Comparison of ENCODE assay signal across 8 cellular contexts in the genomic region with DNA sequence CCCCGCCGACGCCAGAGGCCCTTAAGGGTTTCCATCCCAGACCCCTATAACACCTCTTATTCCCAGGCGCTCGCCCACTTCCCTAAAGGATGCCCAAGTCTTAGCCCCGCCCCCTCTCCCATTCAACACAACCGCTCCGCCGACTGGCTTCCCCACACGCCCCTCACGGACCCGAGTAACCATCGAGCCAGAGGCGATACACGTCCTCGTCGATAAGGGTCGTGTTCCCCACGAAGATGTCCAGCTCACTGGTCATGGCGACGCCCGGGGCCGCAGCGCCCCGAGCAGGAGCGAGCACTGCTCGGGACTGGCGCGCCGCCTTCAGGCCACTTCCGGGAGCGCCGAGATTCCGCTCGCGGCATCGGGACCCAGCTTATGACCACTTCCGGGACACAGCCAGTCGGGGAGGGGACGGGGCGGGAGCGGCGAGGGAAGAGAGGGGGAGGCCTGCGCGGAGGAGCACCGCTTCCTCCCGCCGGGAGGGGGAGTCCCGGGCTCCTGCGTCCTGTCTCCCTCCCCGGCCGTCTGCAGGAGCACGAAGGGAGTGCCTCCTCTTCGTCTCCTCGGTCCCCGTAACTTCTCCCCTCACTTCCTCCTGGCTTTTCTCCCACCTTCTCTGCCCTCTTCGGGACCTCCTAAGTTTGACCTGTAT. TPM values are rescaled to one million over a fixed set of nuclear protein-coding genes. Genes with fewer than 3 reads are reported as not detected.
A peak's percentile ranks its signal among the peaks of the same experiment; 100 is the strongest.
DNase-seq lines count a peak whose midpoint lies in the region; ATAC-seq lines count a peak whose summit lies in the region.

FIBP (minus strand) TSS at position 309 of the 652 bp plus-strand sequence; CDS start at position 256, 53 bp downstream.

- peak within 1 kb of the TSS; percentile 41 to 74 for H2BK12ac ChIP-seq in mesenchymal stem cell (ENCODE audit: low read length in 2 of 2)

- peaks cover 13% of the 10 kb centered on the region for H3K36me3 Mint-ChIP-seq in CD4-positive, CD25-positive, alpha-beta regulatory T cell
- H3K36me3 Mint-ChIP-seq in effector memory CD8-positive, alpha-beta T cell (ENCODE audit: insufficient read depth), result peaks cover 41% of the 10 kb centered on the region

- H2BK120ac ChIP-seq in mesenchymal stem cell (ENCODE audit: low read depth, low read length), result peak within 1 kb of the TSS; percentile 67

- peak within 1 kb of the TSS; percentile 80 for H2BK5ac ChIP-seq in mesenchymal stem cell (ENCODE audit: low read depth, low read length, poor library complexity, severe bottlenecking)

- H3K14ac ChIP-seq in mesenchymal stem cell (ENCODE audit: low read length in 2 of 2), result peak within 1 kb of the TSS in 1 of 2 experiments; percentile 68

- peak within 1 kb of the TSS; percentile 36 for H2BK15ac ChIP-seq in mesenchymal stem cell (ENCODE audit: low read depth, poor library complexity, severe bottlenecking)

- peak within 1 kb of the TSS; percentile 43 to 45 for H3K23ac ChIP-seq in mesenchymal stem cell (ENCODE audit: low read length in 2 of 2)

- H3K27me3 ChIP-seq in CD4-positive, CD25-positive, alpha-beta regulatory T cell (ENCODE audit: control insufficient read depth, insufficient read depth, low read length), result no peaks in the 10 kb centered on the region
- no peaks in the 10 kb centered on the region for H3K27me3 ChIP-seq in mesenchymal stem cell (ENCODE audit: control insufficient read depth in 1 of 2, insufficient read depth in 1 of 2, low read length in 2 of 2)

- H3K4me1 ChIP-seq in CD4-positive, CD25-positive, alpha-beta regulatory T cell (ENCODE audit: control insufficient read depth, insufficient read depth, low read length, poor library complexity, severe bottlenecking), result peaks cover 61% of the 10 kb centered on the region
- H3K4me1 ChIP-seq in mesenchymal stem cell (ENCODE audit: control insufficient read depth, insufficient read depth, low read depth, low read length), result peaks cover 38% of the 10 kb centered on the region

- peaks cover 6% of the 10 kb centered on the region for H3K27me3 Mint-ChIP-seq in CD4-positive, CD25-positive, alpha-beta regulatory T cell
- H3K27me3 Mint-ChIP-seq in effector memory CD8-positive, alpha-beta T cell, result no peaks in the 10 kb centered on the region

- H3K4me1 Mint-ChIP-seq in CD4-positive, CD25-positive, alpha-beta regulatory T cell, result peaks cover 13 to 78% (median 53%) of the 10 kb centered on the region in 4 donors
- peaks cover 62 to 64% of the 10 kb centered on the region in 2 donors for H3K4me1 Mint-ChIP-seq in effector memory CD8-positive, alpha-beta T cell (ENCODE audit: low read depth in 2 of 2)

- DNase-seq in CD4-positive, CD25-positive, alpha-beta regulatory T cell, result peak; percentile 90 to 97 (median 95)
- DNase-seq in HUDEP-2 (lab: John Stamatoyannopoulos, UW; ENCODE audit: unreplicated experiment in 76 of 76), result peak; percentile 23 to 98 (median 93)
- peak; percentile 97 for DNase-seq in NOMO-1 treated with DMSO at 0.1 percent for 48 hours (lab: John Stamatoyannopoulos, UW; ENCODE audit: unreplicated experiment)
- DNase-seq in activated CD8-positive, alpha-beta memory T cell treated with anti-CD3 and anti-CD28 coated beads for 4 hours (ENCODE audit: low read depth in 2 of 2), result peak; percentile 91 to 93
- peak; percentile 87 to 88 (median 87) for DNase-seq in effector memory CD8-positive, alpha-beta T cell
- DNase-seq in mesenchymal stem cell, result peak; percentile 98
- peak; percentile 91 for DNase-seq in stimulated activated CD8-positive, alpha-beta memory T cell treated with anti-CD3 and anti-CD28 coated beads, Interleukin-12 subunit alpha, Interleukin-12 subunit beta, amount 100 ng/mL, for 24 hours (ENCODE audit: extremely low read depth)

- H3K4me2 ChIP-seq in mesenchymal stem cell (ENCODE audit: low read length, poor library complexity, severe bottlenecking), result peak within 1 kb of the TSS; percentile 94

- H3K4ac ChIP-seq in mesenchymal stem cell (ENCODE audit: low read depth in 1 of 2, low read length in 2 of 2), result peak within 1 kb of the TSS; percentile 72 to 82

- H2AFZ ChIP-seq in mesenchymal stem cell (ENCODE audit: low read depth, low read length), result peak within 1 kb of the TSS; percentile 33

- peak within 1 kb of the TSS; percentile 94 for H3K9ac ChIP-seq in mesenchymal stem cell (ENCODE audit: low read length)

- peak within 1 kb of the TSS; percentile 97 for H3K27ac ChIP-seq in CD4-positive, CD25-positive, alpha-beta regulatory T cell (ENCODE audit: insufficient read depth, low read length, poor library complexity, severe bottlenecking)
- peak within 1 kb of the TSS; percentile 98 for H3K27ac ChIP-seq in mesenchymal stem cell (ENCODE audit: low read length, poor library complexity, severe bottlenecking)

- peak within 1 kb of the TSS; percentile 47 for H2AK5ac ChIP-seq in mesenchymal stem cell (ENCODE audit: low read length, severe bottlenecking)

- peak within 1 kb of the TSS; percentile 82 to 93 for H3K18ac ChIP-seq in mesenchymal stem cell (ENCODE audit: low read depth in 1 of 2, low read length in 2 of 2)

- H4K91ac ChIP-seq in mesenchymal stem cell (ENCODE audit: low read length), result peak within 1 kb of the TSS; percentile 95

- no peaks in the 10 kb centered on the region for H3K9me3 Mint-ChIP-seq in CD4-positive, CD25-positive, alpha-beta regulatory T cell
- no peaks in the 10 kb centered on the region for H3K9me3 Mint-ChIP-seq in effector memory CD8-positive, alpha-beta T cell

- peak within 1 kb of the TSS; percentile 87 to 94 (median 89) for H3K4me3 Mint-ChIP-seq in CD4-positive, CD25-positive, alpha-beta regulatory T cell
- H3K4me3 Mint-ChIP-seq in effector memory CD8-positive, alpha-beta T cell, result peak within 1 kb of the TSS; percentile 89 to 93

- under 1% methylated on average over 44 of the region's 57 CpGs for WGBS in mesenchymal stem cell

- H3K79me1 ChIP-seq in mesenchymal stem cell (replicated peaks; ENCODE audit: low read length, poor library complexity, severe bottlenecking), result peaks cover 23% of the 10 kb centered on the region

- peak within 1 kb of the TSS; percentile 88 for H3K4me3 ChIP-seq in CD4-positive, CD25-positive, alpha-beta regulatory T cell (ENCODE audit: low read depth, low read length)
- H3K4me3 ChIP-seq in mesenchymal stem cell (ENCODE audit: insufficient read depth in 1 of 2, low read depth in 1 of 2, low read length in 2 of 2), result peak within 1 kb of the TSS; percentile 70 to 87

- peak within 1 kb of the TSS; percentile 97 to 100 (median 99) for H3K27ac Mint-ChIP-seq in CD4-positive, CD25-positive, alpha-beta regulatory T cell
- H3K27ac Mint-ChIP-seq in effector memory CD8-positive, alpha-beta T cell, result peak within 1 kb of the TSS; percentile 90 to 92

- H4K8ac ChIP-seq in mesenchymal stem cell (ENCODE audit: low read length), result peak within 1 kb of the TSS; percentile 88

- no peaks in the 10 kb centered on the region for H3K9me3 ChIP-seq in CD4-positive, CD25-positive, alpha-beta regulatory T cell (ENCODE audit: control insufficient read depth in 2 of 2, low read length in 2 of 2)
- H3K9me3 ChIP-seq in mesenchymal stem cell (ENCODE audit: control insufficient read depth, low read length), result no peaks in the 10 kb centered on the region

- H3K36me3 ChIP-seq in CD4-positive, CD25-positive, alpha-beta regulatory T cell (ENCODE audit: control insufficient read depth, insufficient read depth, low read length), result peaks cover 16% of the 10 kb centered on the region
- H3K36me3 ChIP-seq in mesenchymal stem cell (ENCODE audit: control insufficient read depth in 1 of 2, insufficient read depth in 2 of 2, low read depth in 1 of 2, low read length in 2 of 2), result peaks cover 51 to 53% of the 10 kb centered on the region in 2 experiments

- peak; percentile 65 to 68 for ATAC-seq in CD4-positive, CD25-positive, alpha-beta regulatory T cell (ENCODE audit: low read depth in 2 of 2)
- peak; percentile 54 for ATAC-seq in GM19463 (IDR thresholded peaks at IDR 0.05; ENCODE audit: unreplicated experiment)
- ATAC-seq in effector memory CD8-positive, alpha-beta T cell (replicated peaks), result peak; percentile 58

RNA-seq across cellular contexts. Expression of gene FIBP, which starts in this region (rescaled TPM):
- 29.8 TPM for total RNA-seq in CD4-positive, CD25-positive, alpha-beta regulatory T cell
- polyA plus RNA-seq in CD4-positive, CD25-positive, alpha-beta regulatory T cell, result 10 to 100 TPM; 71.0 to 81.7 (median 72.7) TPM
- 105 TPM for polyA plus RNA-seq in mesenchymal stem cell (2013, experiment 1 of 2)
- polyA plus RNA-seq in mesenchymal stem cell (2013, experiment 2 of 2), result 106 TPM

Comparison
In these comparisons a context has a peak if more than half of its experiments do, and no peak if none do; other contexts are left out.
1. Peak in every context shown above with its lines: DNase-seq, ATAC-seq, H3K4me3 ChIP-seq and H3K27ac ChIP-seq.